Comparison of ENCODE assay signal across 19 cellular contexts in genomic region chr19:29835447-29835846, GRCh38.
"Had no signal": no experiment of that assay in that cellular context is flagged by ENCODE, and none has a peak within 500 bp of the region (broad histone marks: within the 10 kb centered on the region; RNA-seq: fewer than 3 reads in every experiment).

No MANE protein-coding gene starts in this region.

- H3K9me3 ChIP-seq: upper lobe of left lung had no signal

- H3K36me3 Mint-ChIP-seq: memory B cell had no signal

- H3K27ac ChIP-seq: foreskin keratinocyte, parathyroid adenoma, upper lobe of left lung had no signal

- H3K79me2 ChIP-seq: parathyroid adenoma had no signal

- H3K36me3 ChIP-seq: upper lobe of left lung had no signal

- H3K4me1 ChIP-seq: parathyroid adenoma, upper lobe of left lung had no signal

- H3K9ac ChIP-seq: parathyroid adenoma had no signal

- H3K9me3 Mint-ChIP-seq: activated B cell treated with CpG ODN at 0.5 μM for 24 hours; activated naive CD4-positive, alpha-beta T cell treated with anti-CD3 and anti-CD28 coated beads, Interleukin-2, amount 50 U/mL, for 72 hours; activated T-cell treated with anti-CD3 and anti-CD28 coated beads, Interleukin-2, amount 50 U/mL, for 4 hours; memory B cell had no signal

- H3K4me3 Mint-ChIP-seq: activated B cell treated with CpG ODN at 0.5 μM for 24 hours; activated T-cell treated with anti-CD3 and anti-CD28 coated beads, Interleukin-2, amount 50 U/mL, for 4 hours; memory B cell had no signal

- H3K27me3 ChIP-seq: foreskin keratinocyte, upper lobe of left lung had no signal

- ATAC-seq: activated T-cell treated with anti-CD3 and anti-CD28 coated beads, Interleukin-2, amount 50 U/mL, for 4 hours; foreskin keratinocyte; right cardiac atrium; SK-N-SH treated with all-trans-retinoic acid at 6 μM for 48 hours had no signal

- H3K27ac Mint-ChIP-seq: activated B cell treated with CpG ODN at 0.5 μM for 24 hours, memory B cell had no signal

- H2AFZ ChIP-seq: parathyroid adenoma had no signal

- H3K4me3 ChIP-seq: upper lobe of left lung had no signal

- DNase-seq: activated B cell treated with CpG ODN at 0.5 μM for 24 hours; activated CD4-positive, alpha-beta T cell treated with anti-CD3 and anti-CD28 coated beads, Interleukin-2, amount 50 U/mL, for 1 hour; activated CD8-positive, alpha-beta memory T cell treated with anti-CD3 and anti-CD28 coated beads, Interleukin-2, amount 50 U/mL, for 48 hours; activated effector memory CD4-positive, alpha-beta T cell treated with Interleukin-2 at 50 U/mL for 16 hours; activated T-cell treated with anti-CD3 and anti-CD28 coated beads, Interleukin-2, amount 50 U/mL, for 4 hours; amygdala; cerebellar nuclear complex; cortex of kidney; erythroblast; foreskin keratinocyte; nucleus accumbens; right cardiac atrium; stimulated activated CD4-positive, alpha-beta T cell treated with anti-CD3 and anti-CD28 coated beads, Interleukin-4, amount 100 ng/mL, for 24 hours; stimulated activated naive CD4-positive, alpha-beta T cell treated with Interleukin-2 at 50 U/mL for 16 hours; upper lobe of left lung had no signal
